Comparison of ENCODE assay signal across 8 cellular contexts in the genomic region with DNA sequence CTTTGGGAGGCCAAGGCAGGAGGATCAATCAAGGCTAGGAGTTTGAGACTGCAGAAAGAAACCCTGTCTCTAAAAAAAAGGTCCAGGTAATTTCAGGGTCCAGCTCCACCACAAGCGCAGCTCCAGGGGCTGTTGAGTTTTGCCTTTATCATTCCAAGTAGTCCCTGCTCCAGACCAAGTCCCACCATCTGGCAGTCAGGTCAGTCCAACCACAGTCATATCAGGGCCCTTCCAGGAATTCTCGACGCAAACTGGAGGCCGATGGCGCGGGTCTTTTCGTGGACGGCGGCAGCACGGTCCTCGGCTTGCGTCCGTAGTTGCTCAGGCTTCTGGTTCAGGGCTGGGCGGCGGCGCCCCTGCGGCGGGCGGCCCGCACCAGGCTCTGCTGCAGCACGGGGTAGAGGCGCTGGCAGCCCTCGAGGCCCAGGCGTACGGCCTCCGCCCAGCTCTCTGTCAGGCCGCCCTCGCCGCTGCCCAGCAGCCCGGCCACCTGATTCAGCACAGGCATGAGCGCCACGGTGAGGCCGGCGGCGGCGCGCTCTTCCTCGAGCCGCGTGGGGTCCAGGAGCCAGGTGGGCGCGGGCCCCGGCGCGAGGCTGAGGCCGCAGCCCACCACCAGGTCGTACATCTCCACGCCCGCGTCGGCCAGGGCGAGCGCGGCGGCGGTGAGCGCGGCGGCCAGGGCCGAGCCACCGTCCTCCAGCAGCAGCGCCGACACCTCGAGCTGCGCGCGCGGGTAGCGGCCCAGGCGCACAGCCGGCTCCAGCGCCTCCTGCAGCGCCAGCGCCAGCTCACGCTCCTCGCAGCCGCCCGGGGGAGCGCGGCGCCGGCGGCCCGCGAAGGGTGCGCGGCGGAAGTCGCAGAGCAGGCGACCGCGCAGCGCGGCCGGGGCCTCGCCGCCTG. TPM values are rescaled to one million over a fixed set of nuclear protein-coding genes. Genes with fewer than 3 reads are reported as not detected.
DNase-seq lines count a peak whose midpoint lies in the region; ATAC-seq, FAIRE-seq and TF ChIP-seq lines count a peak whose summit lies in the region.

No MANE protein-coding gene starts in this region.

- no peaks in the 10 kb centered on the region for H3K27me3 ChIP-seq in OCI-LY3 (ENCODE audit: low read depth, low read length)

- CTCF ChIA-PET in A549 (lab: Yijun Ruan, JAX), result interaction anchor here (1.0 to 4.8 kb wide), 10 partner anchors 9 to 402 kb away, joined by 3 to 53 read pairs (median 6); partner anchors contain the start of gene DDX19B

- H3K79me2 ChIP-seq in OCI-LY3 (ENCODE audit: low read length), result peaks cover 45% of the 10 kb centered on the region

- TF ChIP-seq RAD21 in A549 (conservative IDR thresholded peaks at IDR 0.05 in 1 of 2, IDR thresholded peaks at IDR 0.05 in 1 of 2), result no peak

- peak overlapping the region; percentile 75 for H3K9ac ChIP-seq in OCI-LY3 (ENCODE audit: low read length)

- peak overlapping the region; percentile 96 for H3K4me2 ChIP-seq in A549
- H3K4me2 ChIP-seq in OCI-LY3 (ENCODE audit: low read length), result peak overlapping the region; percentile 74

- peak overlapping the region; percentile 84 for H3K27ac Mint-ChIP-seq in activated naive CD8-positive, alpha-beta T cell treated with anti-CD3 and anti-CD28 coated beads, Interleukin-2, amount 10 ng/mL, durations not matched to agents 7 days and 5 days

- TF ChIP-seq POLR2A in A549 (IDR thresholded peaks at IDR 0.05; ENCODE audit: low read length), result no peak; the same call in 1 of the 2 replicates

- H2AFZ ChIP-seq in OCI-LY3 (ENCODE audit: low read depth, low read length), result no peak overlapping the region

- no peaks in the 10 kb centered on the region for H3K27me3 Mint-ChIP-seq in activated naive CD8-positive, alpha-beta T cell treated with anti-CD3 and anti-CD28 coated beads, Interleukin-2, amount 10 ng/mL, durations not matched to agents 7 days and 5 days

- intact Hi-C loops in left ventricle myocardium superior (cut with micrococcal nuclease), result no loop called here

- peak; percentile 50 to 61 for DNase-seq in A549 (ENCODE audit: low read depth in 1 of 2, low spot score in 1 of 2)
- peak; percentile 44 for DNase-seq in GM18507 (ENCODE audit: extremely low spot score, insufficient read length, low read depth)
- DNase-seq in activated naive CD8-positive, alpha-beta T cell treated with anti-CD3 and anti-CD28 coated beads, Interleukin-2, amount 10 ng/mL, durations not matched to agents 7 days and 5 days, result no peak
- DNase-seq in left ventricle myocardium superior, result peak; percentile 58
- peak; percentile 65 for DNase-seq in retina
- no peak for DNase-seq in NCI-H446 treated with DMSO at 0.1 percent for 48 hours (lab: John Stamatoyannopoulos, UW)

- H3K36me3 ChIP-seq in OCI-LY3 (replicated peaks; ENCODE audit: low read depth, low read length), result peaks cover 38% of the 10 kb centered on the region

- FAIRE-seq in A549 (lab: Jason Lieb, UNC), result no peak
- FAIRE-seq in GM18507 (lab: Jason Lieb, UNC), result no peak

- 1% methylated on average over 28 of the region's 97 CpGs for WGBS in A549 (ENCODE audit: missing lambda C conversion rate)

- H3K4me3 ChIP-seq in A549 (peak overlapping the region; percentile 69), OCI-LY3 (ENCODE audit: low read length) (peak overlapping the region; percentile 84)

- no peaks in the 10 kb centered on the region for H3K9me3 ChIP-seq in A549
- no peaks in the 10 kb centered on the region for H3K9me3 ChIP-seq in OCI-LY3 (ENCODE audit: insufficient read depth, low read length)

- ATAC-seq in A549, result peak; percentile 52 to 74
- ATAC-seq in HG02943 (IDR thresholded peaks at IDR 0.05; ENCODE audit: low read depth, unreplicated experiment), result peak; percentile 37
- peak; percentile 60 for ATAC-seq in activated naive CD8-positive, alpha-beta T cell treated with anti-CD3 and anti-CD28 coated beads, Interleukin-2, amount 10 ng/mL, durations not matched to agents 7 days and 5 days (ENCODE audit: low read depth)
- peak; percentile 58 for ATAC-seq in left ventricle myocardium superior

- H3K27ac ChIP-seq in A549, result peak overlapping the region; percentile 94 to 98
- H3K27ac ChIP-seq in OCI-LY3 (ENCODE audit: low read length), result peak overlapping the region; percentile 32

- peaks cover 14% of the 10 kb centered on the region for H3K4me1 Mint-ChIP-seq in activated naive CD8-positive, alpha-beta T cell treated with anti-CD3 and anti-CD28 coated beads, Interleukin-2, amount 10 ng/mL, durations not matched to agents 7 days and 5 days

- peaks cover 24% of the 10 kb centered on the region for H3K36me3 Mint-ChIP-seq in activated naive CD8-positive, alpha-beta T cell treated with anti-CD3 and anti-CD28 coated beads, Interleukin-2, amount 10 ng/mL, durations not matched to agents 7 days and 5 days

- POLR2A ChIA-PET in A549 (lab: Yijun Ruan, JAX), result interaction anchor here (1.5 kb wide), 1 partner anchor 38 kb away, joined by 7 read pairs; the partner anchor contains the start of gene AARS1
- POLR2A ChIA-PET in activated naive CD8-positive, alpha-beta T cell treated with anti-CD3 and anti-CD28 coated beads, Interleukin-2, amount 10 ng/mL, durations not matched to agents 7 days and 5 days (lab: Charles Lee), result interaction anchor here (0.7 to 2.9 kb wide), 8 partner anchors 16 to 298 kb away, joined by 3 to 21 read pairs (median 4); partner anchors contain the start of genes AARS1, DDX19A and DDX19B

- H3K9me3 Mint-ChIP-seq in activated naive CD8-positive, alpha-beta T cell treated with anti-CD3 and anti-CD28 coated beads, Interleukin-2, amount 10 ng/mL, durations not matched to agents 7 days and 5 days, result no peaks in the 10 kb centered on the region

- peaks cover 4% of the 10 kb centered on the region; the same call in 1 of the 2 replicates for H4K20me1 ChIP-seq in OCI-LY3 (ENCODE audit: insufficient read depth, low read length)

- no peak; a peak in 1 of 5 replicates for TF ChIP-seq EP300 in A549 (IDR thresholded peaks at IDR 0.05)

- H3K4me3 Mint-ChIP-seq in activated naive CD8-positive, alpha-beta T cell treated with anti-CD3 and anti-CD28 coated beads, Interleukin-2, amount 10 ng/mL, durations not matched to agents 7 days and 5 days, result peak overlapping the region; percentile 83

- H3K4me1 ChIP-seq in A549 (peaks cover 11% of the 10 kb centered on the region), OCI-LY3 (ENCODE audit: low read length) (peaks cover 6% of the 10 kb centered on the region; the same call in 1 of the 2 replicates)

- TF ChIP-seq CTCF in A549 (IDR thresholded peaks at IDR 0.05) (no peak), OCI-LY3 (IDR thresholded peaks at IDR 0.05; ENCODE audit: low read depth, low read length) (0 out of 2 replicates have a peak, but pooled peaks have one; percentile 6)

TF ChIP-seq in A549, 52 proteins besides CTCF, POLR2A, EP300 and RAD21 (continues in another document):
- TF ChIP-seq MAX (IDR thresholded peaks at IDR 0.05), result peak; percentile 29; the same call in 1 of the 2 replicates
- TF ChIP-seq MYC (IDR thresholded peaks at IDR 0.05; ENCODE audit: borderline replicate concordance, low read length), result no peak
- TF ChIP-seq CHD2 (IDR thresholded peaks at IDR 0.05; ENCODE audit: low read length, partially characterized antibody), result no peak
- no peak for TF ChIP-seq ZFP36 (IDR thresholded peaks at IDR 0.05; ENCODE audit: borderline replicate concordance, partially characterized antibody)
- TF ChIP-seq HES2 (IDR thresholded peaks at IDR 0.05), result no peak

RNA-seq across cellular contexts. Expression of gene EXOSC6, which starts 0.7 kb away (rescaled TPM):
- 12.9 and 15.0 TPM in 2 replicates for polyA plus RNA-seq in A549 (2011; rRNA removed)
- 9.7 and 13.9 TPM in 2 replicates for polyA plus RNA-seq in A549 (2012; cell fraction: cytosol; rRNA removed)
- polyA plus RNA-seq in A549 (2012; cell fraction: nucleus; rRNA removed), result 13.0 and 13.6 TPM in 2 replicates
- 10.8 to 12.2 TPM (median 11.7 TPM) in 3 replicates for polyA plus RNA-seq in A549 (2017; fragmentation: RNase III; extraction: RNeasy Plus Mini Kit Qiagen cat#74134 plus additional on column Dnase treatment)
- 10.2 and 10.5 TPM in 2 replicates for polyA minus RNA-seq in A549 (2011; rRNA and poly(A)+ RNA removed)
- total RNA-seq in activated naive CD8-positive, alpha-beta T cell treated with anti-CD3 and anti-CD28 coated beads, Interleukin-2, amount 10 ng/mL, durations not matched to agents 7 days and 5 days, result 10 to 100 TPM; 28.8 to 29.4 TPM
- total RNA-seq in left ventricle myocardium superior, result 11.6 TPM

RNA-seq across cellular contexts. Expression of gene AARS1, which starts 38.3 kb away (rescaled TPM):
- 325 and 344 TPM in 2 replicates for polyA plus RNA-seq in A549 (2011; rRNA removed)
- 154 and 159 TPM in 2 replicates for polyA plus RNA-seq in A549 (2012; cell fraction: cytosol; rRNA removed)
- polyA plus RNA-seq in A549 (2012; cell fraction: nucleus; rRNA removed), result 192 and 210 TPM in 2 replicates
- polyA plus RNA-seq in A549 (2017; fragmentation: RNase III; extraction: RNeasy Plus Mini Kit Qiagen cat#74134 plus additional on column Dnase treatment), result 123 to 137 TPM (median 134 TPM) in 3 replicates
- 302 and 339 TPM in 2 replicates for polyA minus RNA-seq in A549 (2011; rRNA and poly(A)+ RNA removed)
- 100 to 1,000 TPM; 121 to 122 TPM for total RNA-seq in activated naive CD8-positive, alpha-beta T cell treated with anti-CD3 and anti-CD28 coated beads, Interleukin-2, amount 10 ng/mL, durations not matched to agents 7 days and 5 days
- total RNA-seq in left ventricle myocardium superior, result 62.2 TPM

RNA-seq across cellular contexts. Expression of gene DDX19B, which starts 48.0 kb away (rescaled TPM):
- polyA plus RNA-seq in A549 (2011; rRNA removed) (50.6 and 59.4 TPM in 2 replicates), A549 (2017; fragmentation: RNase III; extraction: RNeasy Plus Mini Kit Qiagen cat#74134 plus additional on column Dnase treatment) (26.9 to 27.2 TPM (median 27.0 TPM) in 3 replicates)
- polyA plus RNA-seq in A549 (2012; cell fraction: cytosol; rRNA removed), result 33.9 and 35.1 TPM in 2 replicates
- polyA plus RNA-seq in A549 (2012; cell fraction: nucleus; rRNA removed), result 31.7 and 32.3 TPM in 2 replicates
- polyA minus RNA-seq in A549 (2011; rRNA and poly(A)+ RNA removed), result 20.0 and 22.3 TPM in 2 replicates
- total RNA-seq in activated naive CD8-positive, alpha-beta T cell treated with anti-CD3 and anti-CD28 coated beads, Interleukin-2, amount 10 ng/mL, durations not matched to agents 7 days and 5 days, result 10 to 100 TPM; 29.8 to 32.3 TPM
- 16.6 TPM for total RNA-seq in left ventricle myocardium superior

Comparison
In these comparisons a context has a peak if more than half of its experiments do, and no peak if none do; other contexts are left out.
1. DNase-seq: peak in A549 (2 of 2), GM18507 (single experiment), left ventricle myocardium superior (single experiment) and retina (single experiment); none in activated naive CD8-positive, alpha-beta T cell treated with anti-CD3 and anti-CD28 coated beads, Interleukin-2, amount 10 ng/mL, durations not matched to agents 7 days and 5 days (single experiment) and NCI-H446 treated with DMSO at 0.1 percent for 48 hours (single experiment).
2. Peak in every context shown above with its lines, with median percentiles within 50 percentile points of each other: ATAC-seq.